In the genomic region with DNA sequence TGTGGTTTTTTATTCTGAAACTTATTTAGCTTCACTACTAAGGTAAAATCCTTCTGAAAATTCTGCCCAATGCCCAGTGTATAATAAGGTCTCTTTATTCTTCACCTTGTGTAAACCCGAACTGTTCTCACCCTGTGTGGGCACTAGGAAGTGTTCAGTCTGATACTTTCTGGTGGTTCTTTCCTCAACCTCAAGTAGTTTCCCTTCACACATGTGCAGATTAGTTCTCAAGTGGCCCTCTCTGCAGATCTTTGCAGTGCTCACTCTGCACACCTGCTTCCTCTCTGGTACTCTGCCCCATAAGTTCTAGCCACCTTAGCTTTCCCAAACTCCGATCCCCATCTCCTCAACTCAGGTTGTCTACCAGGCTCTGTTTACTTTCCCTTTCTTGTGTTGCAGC, we compare ENCODE assay signal across 11 cellular contexts.
DNase-seq lines count a peak whose midpoint lies in the region; ATAC-seq, FAIRE-seq and TF ChIP-seq lines count a peak whose summit lies in the region.
"Had no signal": no experiment of that assay in that cellular context is flagged by ENCODE, and none has a peak within 500 bp of the region (broad histone marks: within the 10 kb centered on the region; RNA-seq: fewer than 3 reads in every experiment).

No MANE protein-coding gene starts in this region.

- intact Hi-C loops in ovary (cut with DNase I), result loop anchor here in 1 of 4 donors (5.0 kb wide), 1 partner anchor 941 kb away; no protein-coding TSS in a partner anchor

- no peak for TF ChIP-seq EP300 in ovary (IDR thresholded peaks at IDR 0.05)

- peak; percentile 81 for ATAC-seq in HG02885 (IDR thresholded peaks at IDR 0.05; ENCODE audit: poor library complexity, unreplicated experiment)
- ATAC-seq: left colon had no signal

- FAIRE-seq in GM19239 (lab: Jason Lieb, UNC), result peak; percentile 95

- TF ChIP-seq CTCF in GM10266 (IDR thresholded peaks at IDR 0.05; ENCODE audit: control insufficient read depth, insufficient read depth, low read depth, missing control alignments) (no peak), ovary (IDR thresholded peaks at IDR 0.05) (no peak)

- no peak overlapping the region for H3K4me3 ChIP-seq in ovary
- H3K4me3 ChIP-seq: dorsolateral prefrontal cortex had no signal

- no peak overlapping the region for H3K27ac ChIP-seq in ovary
- H3K27ac ChIP-seq: dorsolateral prefrontal cortex had no signal

- DNase-seq in GM10266 (ENCODE audit: extremely low spot score), result peak; percentile 40
- DNase-seq in GM19239 (ENCODE audit: insufficient read length, low spot score), result peak; percentile 48
- peak; percentile 5 for DNase-seq in NCI-H510A (lab: John Stamatoyannopoulos, UW)
- no peak for DNase-seq in ovary
- DNase-seq in H4 (ENCODE audit: low spot score), result no peak
- DNase-seq in cerebellar nuclear complex (lab: John Stamatoyannopoulos, UW), result no peak
- DNase-seq in iPS-NIHi11 (ENCODE audit: low spot score), result no peak
- DNase-seq: activated CD8-positive, alpha-beta memory T cell treated with anti-CD3 and anti-CD28 coated beads for 24 hours; dorsolateral prefrontal cortex; left colon had no signal

- WGBS in ovary, 3 donors, result 84 to 92% (median 86%) methylated on average over 2 of the region's 2 CpGs

- TF ChIP-seq POLR2A in ovary (IDR thresholded peaks at IDR 0.05), result no peak

- no peaks in the 10 kb centered on the region for H3K27me3 ChIP-seq in ovary
- H3K27me3 ChIP-seq: dorsolateral prefrontal cortex had no signal

- H3K36me3 ChIP-seq in ovary, result no peaks in the 10 kb centered on the region

- peaks cover 3% of the 10 kb centered on the region for H3K4me1 ChIP-seq in ovary (ENCODE audit: insufficient read depth)

- H3K9me3 ChIP-seq in ovary, result no peaks in the 10 kb centered on the region

Comparison
In these comparisons a context has a peak if more than half of its experiments do, and no peak if none do; other contexts are left out.
1. DNase-seq: peak in GM10266 (single experiment), GM19239 (single experiment) and NCI-H510A (single experiment); none in ovary (0 of 5), H4 (single experiment), cerebellar nuclear complex (0 of 2) and iPS-NIHi11 (single experiment).